ENCODE assay signal across 8 cellular contexts in the genomic region with DNA sequence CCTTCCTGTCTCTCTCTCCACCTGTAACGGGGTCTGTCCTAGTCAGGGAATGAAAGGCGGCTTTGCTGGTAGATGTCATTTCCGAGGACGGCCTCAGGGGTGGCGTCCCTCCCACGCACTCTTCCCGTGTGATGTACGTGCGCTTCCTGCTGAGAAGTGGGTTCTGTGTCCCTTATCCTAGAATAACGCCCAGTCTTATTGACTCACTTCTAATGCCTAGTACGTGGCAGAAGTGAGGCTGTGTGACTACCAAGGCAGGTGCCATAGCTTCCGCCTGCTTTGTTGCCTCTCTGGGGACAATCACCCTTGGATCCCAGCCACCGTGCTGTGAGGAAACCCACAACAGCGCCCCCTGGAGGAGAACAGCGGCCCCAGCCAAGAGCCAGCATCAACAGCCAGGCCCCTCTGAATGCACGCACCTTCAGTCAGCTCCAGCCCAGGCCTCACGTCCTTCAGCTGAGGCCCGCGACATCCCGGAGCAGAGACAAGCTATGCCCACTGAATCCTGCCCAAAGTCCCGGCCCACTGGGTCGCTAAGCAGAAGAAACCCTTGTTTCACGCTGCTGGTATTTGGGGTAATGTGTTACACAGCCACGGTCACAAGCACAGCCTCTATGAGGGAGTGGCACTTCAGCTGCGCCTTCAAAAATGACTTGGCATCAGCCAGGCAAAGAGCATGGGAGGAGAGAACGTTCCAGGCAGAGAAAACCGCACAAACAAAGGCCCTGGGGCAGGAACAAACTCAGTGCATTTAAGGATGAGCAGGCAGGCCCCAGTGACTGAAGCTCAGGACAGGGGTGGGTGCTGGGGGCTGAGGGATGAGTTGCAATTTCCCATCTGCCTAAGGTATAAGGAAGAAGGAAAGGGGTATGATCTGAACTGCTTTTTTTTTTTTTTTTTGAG.
DNase-seq lines count a peak whose midpoint lies in the region; ATAC-seq, FAIRE-seq and TF ChIP-seq lines count a peak whose summit lies in the region.

No MANE protein-coding gene starts in this region.

- H3K9me3 Mint-ChIP-seq in activated CD4-positive, alpha-beta T cell treated with anti-CD3 and anti-CD28 coated beads, Interleukin-2, amount 10 ng/mL, durations not matched to agents 7 days and 5 days, result peaks cover 2% of the 10 kb centered on the region
- peaks cover 3% of the 10 kb centered on the region for H3K9me3 Mint-ChIP-seq in neural crest cell

- H3K36me3 ChIP-seq in effector memory CD4-positive, alpha-beta T cell (ENCODE audit: control insufficient read depth, insufficient read depth, low read length), result no peaks in the 10 kb centered on the region

- no peak for FAIRE-seq in RCC 7860 (lab: Jason Lieb, UNC)

- no peaks in the 10 kb centered on the region for H3K4me1 Mint-ChIP-seq in activated CD4-positive, alpha-beta T cell treated with anti-CD3 and anti-CD28 coated beads, Interleukin-2, amount 10 ng/mL, durations not matched to agents 7 days and 5 days
- H3K4me1 Mint-ChIP-seq in neural crest cell, result peaks cover 15% of the 10 kb centered on the region

- H3K4me3 Mint-ChIP-seq in activated CD4-positive, alpha-beta T cell treated with anti-CD3 and anti-CD28 coated beads, Interleukin-2, amount 10 ng/mL, durations not matched to agents 7 days and 5 days, result no peak overlapping the region
- H3K4me3 Mint-ChIP-seq in neural crest cell, result no peak overlapping the region

- no peaks in the 10 kb centered on the region for H3K4me1 ChIP-seq in effector memory CD4-positive, alpha-beta T cell (ENCODE audit: control insufficient read depth, insufficient read depth, low read length, poor library complexity, severe bottlenecking)

- no peak overlapping the region for H3K27ac Mint-ChIP-seq in activated CD4-positive, alpha-beta T cell treated with anti-CD3 and anti-CD28 coated beads, Interleukin-2, amount 10 ng/mL, durations not matched to agents 7 days and 5 days
- H3K27ac Mint-ChIP-seq in neural crest cell (ENCODE audit: unreplicated experiment), result no peak overlapping the region

- CTCF ChIA-PET in activated CD4-positive, alpha-beta T cell treated with anti-CD3 and anti-CD28 coated beads, Interleukin-2, amount 10 ng/mL, durations not matched to agents 7 days and 5 days (lab: Charles Lee), result interaction anchor here (0.6 to 2.0 kb wide), 4 partner anchors 11 to 337 kb away, joined by 3 to 8 read pairs (median 4); no protein-coding TSS in a partner anchor

- DNase-seq in ELR (ENCODE audit: low read depth), result peak; percentile 60
- peak; percentile 51 for DNase-seq in NCI-H1105 treated with DMSO at 0.1 percent for 48 hours (lab: John Stamatoyannopoulos, UW)
- peak; percentile 49 for DNase-seq in activated CD4-positive, alpha-beta T cell treated with anti-CD3 and anti-CD28 coated beads, Interleukin-2, amount 10 ng/mL, durations not matched to agents 7 days and 5 days
- DNase-seq in effector memory CD4-positive, alpha-beta T cell, result peak in 2 of 3 donors; percentile 6 to 27
- peak; percentile 82 for DNase-seq in neural crest cell (ENCODE audit: low read depth, low spot score)
- DNase-seq in RCC 7860 (ENCODE audit: low spot score), result no peak
- DNase-seq in NCI-H187 (lab: John Stamatoyannopoulos, UW), result no peak

- peak; percentile 68 for TF ChIP-seq CTCF in neural crest cell (conservative IDR thresholded peaks at IDR 0.05)

- H3K27me3 Mint-ChIP-seq in activated CD4-positive, alpha-beta T cell treated with anti-CD3 and anti-CD28 coated beads, Interleukin-2, amount 10 ng/mL, durations not matched to agents 7 days and 5 days, result no peaks in the 10 kb centered on the region
- H3K27me3 Mint-ChIP-seq in neural crest cell (ENCODE audit: low read depth), result no peaks in the 10 kb centered on the region

- no peaks in the 10 kb centered on the region for H3K36me3 Mint-ChIP-seq in activated CD4-positive, alpha-beta T cell treated with anti-CD3 and anti-CD28 coated beads, Interleukin-2, amount 10 ng/mL, durations not matched to agents 7 days and 5 days (ENCODE audit: low read depth)
- no peaks in the 10 kb centered on the region for H3K36me3 Mint-ChIP-seq in neural crest cell (ENCODE audit: low read depth)

- H3K27me3 ChIP-seq in effector memory CD4-positive, alpha-beta T cell (replicated peaks; ENCODE audit: control insufficient read depth, insufficient read depth, low read length, poor library complexity, severe bottlenecking), result no peaks in the 10 kb centered on the region

- no peaks in the 10 kb centered on the region for H3K9me3 ChIP-seq in effector memory CD4-positive, alpha-beta T cell (ENCODE audit: control insufficient read depth, low read length)

- H3K4me3 ChIP-seq in effector memory CD4-positive, alpha-beta T cell (ENCODE audit: insufficient read depth, low read depth, low read length, poor library complexity, severe bottlenecking), result no peak overlapping the region

- H3K27ac ChIP-seq in effector memory CD4-positive, alpha-beta T cell (ENCODE audit: insufficient read depth, low read length, poor library complexity, severe bottlenecking), result no peak overlapping the region

- ATAC-seq in HG02678 (IDR thresholded peaks at IDR 0.05; ENCODE audit: unreplicated experiment), result no peak

- POLR2A ChIA-PET in activated CD4-positive, alpha-beta T cell treated with anti-CD3 and anti-CD28 coated beads, Interleukin-2, amount 10 ng/mL, durations not matched to agents 7 days and 5 days (lab: Charles Lee), result no interaction called here

Comparison
In these comparisons a context has a peak if more than half of its experiments do, and no peak if none do; other contexts are left out.
1. DNase-seq: peak in ELR (single experiment), NCI-H1105 treated with DMSO at 0.1 percent for 48 hours (single experiment), activated CD4-positive, alpha-beta T cell treated with anti-CD3 and anti-CD28 coated beads, Interleukin-2, amount 10 ng/mL, durations not matched to agents 7 days and 5 days (single experiment), effector memory CD4-positive, alpha-beta T cell (2 of 3) and neural crest cell (single experiment); none in RCC 7860 (single experiment) and NCI-H187 (0 of 2).